Comparison of ENCODE assay signal across 17 cellular contexts in the genomic region with DNA sequence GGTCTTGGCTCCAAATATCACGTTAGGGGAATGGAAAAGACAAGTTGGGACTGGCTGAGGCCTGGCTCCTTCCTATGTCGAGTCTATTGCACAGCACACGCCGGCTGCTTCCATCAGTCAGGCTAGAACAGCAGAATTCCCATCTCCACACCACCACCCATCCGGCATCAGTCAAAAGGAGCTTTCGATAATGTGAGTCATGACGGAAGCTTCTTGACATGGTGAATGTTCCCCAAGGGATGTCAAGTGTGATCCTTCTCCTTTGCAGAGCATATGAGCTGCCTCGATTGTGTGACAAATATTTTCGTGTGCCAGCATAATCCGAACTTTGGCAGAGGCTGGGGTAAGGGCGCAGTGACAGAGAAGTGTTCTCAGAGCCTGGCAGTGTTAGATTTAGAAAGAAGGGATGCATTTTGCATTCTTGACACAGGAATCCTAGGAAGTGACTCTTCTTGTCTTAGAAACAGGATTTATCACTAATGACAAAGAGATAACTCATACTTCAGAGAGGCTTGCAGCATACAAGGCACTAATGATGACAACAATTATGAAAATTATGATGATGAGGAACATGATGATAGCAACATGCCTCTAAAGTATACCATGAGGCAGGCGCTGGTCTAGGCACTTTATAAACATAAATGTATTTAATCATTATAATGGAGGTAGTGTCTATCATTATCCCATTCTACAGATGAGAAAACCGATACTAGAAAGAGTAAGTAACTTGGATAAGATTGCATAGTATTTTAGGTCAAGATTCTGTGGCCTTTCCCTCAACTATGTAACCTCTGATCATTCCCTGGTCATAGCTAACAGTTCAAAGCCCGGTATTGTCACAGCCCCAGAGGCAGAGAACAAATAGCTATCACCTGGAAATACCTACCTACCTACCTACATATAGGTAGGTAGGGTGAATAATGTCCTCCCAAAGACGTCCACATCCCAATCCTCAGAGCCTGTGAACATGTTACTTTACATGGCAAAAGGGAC.
A peak's percentile ranks its signal among the peaks of the same experiment; 100 is the strongest.
DNase-seq lines count a peak whose midpoint lies in the region; ATAC-seq and TF ChIP-seq lines count a peak whose summit lies in the region.
"Had no signal": no experiment of that assay in that cellular context is flagged by ENCODE, and none has a peak within 500 bp of the region (broad histone marks: within the 10 kb centered on the region; RNA-seq: fewer than 3 reads in every experiment).

No MANE protein-coding gene starts in this region.

- H4K12ac ChIP-seq in trophoblast cell (ENCODE audit: low read depth, low read length): no peak overlapping the region

- no peak overlapping the region for H3K23ac ChIP-seq in trophoblast cell (ENCODE audit: low read length)

- H2AFZ ChIP-seq in GM23248: no peak overlapping the region
- H2AFZ ChIP-seq in trophoblast cell (ENCODE audit: insufficient read depth, low read length, poor library complexity): no peak overlapping the region
- H2AFZ ChIP-seq in GM23338: no peak overlapping the region

- no peaks in the 10 kb centered on the region for H3F3A ChIP-seq in GM23248 (ENCODE audit: insufficient read depth)
- H3F3A ChIP-seq in GM23338 (replicated peaks; ENCODE audit: low read depth): no peaks in the 10 kb centered on the region

- DNase-seq in GM23248 (peak; percentile 43), SJCRH30 (peak; percentile 32 to 53), fibroblast of mammary gland (ENCODE audit: low read depth) (peak; percentile 12), trophoblast cell (peak; percentile 49 to 55), HT-29 (ENCODE audit: low spot score) (no peak), GM23338 (ENCODE audit: low spot score) (no peak)
- DNase-seq: Caco-2, DMS153, Karpas-422, MM.1S, NCI-H1105, NCI-H1694, NCI-H226, NCI-H524 treated with DMSO at 0.1 percent for 48 hours, Peyer's patch, SHP77 treated with DMSO at 0.1 percent for 48 hours had no signal

- H3K9me3 Mint-ChIP-seq in GM23338: peaks cover 15% of the 10 kb centered on the region

- peaks cover 2% of the 10 kb centered on the region; the same call in 1 of the 3 replicates for H3K36me3 Mint-ChIP-seq in GM23338 (ENCODE audit: low read depth)

- 52 to 56% methylated on average over 15 of the region's 15 CpGs for WGBS in GM23248 (ENCODE audit: low coverage in 1 of 2, low lambda C conversion rate in 2 of 2, missing lambda C conversion rate in 2 of 2), 2 experiments
- no CpG with 5 or more reads among the region's 15 CpGs for WGBS in trophoblast cell (ENCODE audit: extremely low coverage, insufficient coverage, insufficient read length)

- no peak overlapping the region for H2BK120ac ChIP-seq in trophoblast cell (ENCODE audit: insufficient read depth, low read length, poor library complexity)

- H3K27me3 ChIP-seq in GM23248 (replicated peaks; ENCODE audit: insufficient read depth) (no peaks in the 10 kb centered on the region), SJCRH30 (no peaks in the 10 kb centered on the region), trophoblast cell (ENCODE audit: insufficient read depth, low read length) (no peaks in the 10 kb centered on the region), GM23338 (ENCODE audit: insufficient read depth) (no peaks in the 10 kb centered on the region)
- H3K27me3 ChIP-seq: Peyer's patch had no signal

- H3K79me1 ChIP-seq in trophoblast cell (ENCODE audit: low read length): no peaks in the 10 kb centered on the region

- no peak overlapping the region for H3K27ac Mint-ChIP-seq in GM23338

- no peak overlapping the region for H3K4ac ChIP-seq in trophoblast cell (ENCODE audit: low read depth, low read length)

- H3K4me1 ChIP-seq in GM23248 (ENCODE audit: insufficient read depth) (peaks cover 17% of the 10 kb centered on the region), SJCRH30 (no peaks in the 10 kb centered on the region), trophoblast cell (ENCODE audit: control insufficient read depth in 1 of 2, insufficient read depth in 2 of 2, low read length in 2 of 2) (no peaks in the 10 kb centered on the region), GM23338 (ENCODE audit: insufficient read depth) (no peaks in the 10 kb centered on the region)
- H3K4me1 ChIP-seq: Caco-2, Peyer's patch had no signal

- H3K9ac ChIP-seq in GM23248 (no peak overlapping the region), trophoblast cell (ENCODE audit: low read length) (no peak overlapping the region)

- H3K4me1 Mint-ChIP-seq in GM23338: no peaks in the 10 kb centered on the region

- no peak overlapping the region for H2BK5ac ChIP-seq in trophoblast cell (ENCODE audit: low read depth, low read length, poor library complexity)

- H3K14ac ChIP-seq in trophoblast cell (ENCODE audit: low read length): no peak overlapping the region

- TF ChIP-seq CTCF in fibroblast of mammary gland (conservative IDR thresholded peaks at IDR 0.05; ENCODE audit: control insufficient read depth, insufficient read depth, low read depth, low read length) (no peak), GM23338 (conservative IDR thresholded peaks at IDR 0.05; ENCODE audit: low read depth in 2 of 2) (no peak)

- H3K4me3 ChIP-seq in GM23248 (no peak overlapping the region), SJCRH30 (no peak overlapping the region), fibroblast of mammary gland (ENCODE audit: control insufficient read depth, low read depth, low read length) (no peak overlapping the region), trophoblast cell (ENCODE audit: low read depth, low read length) (no peak overlapping the region), GM23338 (no peak overlapping the region)
- H3K4me3 ChIP-seq: Peyer's patch had no signal

- in situ Hi-C loops in GM23248 (cut with MboI): no loop called here

- H3K27ac ChIP-seq in GM23248: no peak overlapping the region
- H3K27ac ChIP-seq in SJCRH30: no peak overlapping the region
- no peak overlapping the region for H3K27ac ChIP-seq in trophoblast cell (ENCODE audit: low read depth, low read length)
- no peak overlapping the region for H3K27ac ChIP-seq in GM23338 (ENCODE audit: low read depth)
- H3K27ac ChIP-seq: Peyer's patch had no signal

- H3K18ac ChIP-seq in trophoblast cell (ENCODE audit: low read length): no peak overlapping the region

- no peaks in the 10 kb centered on the region for H3K9me3 ChIP-seq in GM23248 (ENCODE audit: low read depth)
- H3K9me3 ChIP-seq in SJCRH30 (replicated peaks): no peaks in the 10 kb centered on the region; the same call in 1 of the 2 replicates
- peaks cover 2% of the 10 kb centered on the region for H3K9me3 ChIP-seq in trophoblast cell (ENCODE audit: insufficient read depth, low read depth, low read length)
- H3K9me3 ChIP-seq: Caco-2, Peyer's patch had no signal

- H4K20me1 ChIP-seq in GM23248 (ENCODE audit: insufficient read depth) (no peaks in the 10 kb centered on the region), GM23338 (replicated peaks; ENCODE audit: insufficient read depth) (no peaks in the 10 kb centered on the region)

- H3K4me2 ChIP-seq in GM23248 (ENCODE audit: unreplicated experiment): peak overlapping the region; percentile 11
- H3K4me2 ChIP-seq in trophoblast cell (ENCODE audit: low read length): no peak overlapping the region
- no peak overlapping the region for H3K4me2 ChIP-seq in GM23338

- H3K4me3 Mint-ChIP-seq in GM23338: no peak overlapping the region

- no peak for ATAC-seq in HG03175 (IDR thresholded peaks at IDR 0.05; ENCODE audit: unreplicated experiment)
- ATAC-seq in GM23338: no peak

- H3K79me2 ChIP-seq in GM23248 (ENCODE audit: insufficient read depth) (no peaks in the 10 kb centered on the region), trophoblast cell (ENCODE audit: control insufficient read depth, insufficient read depth, low read length, poor library complexity) (no peaks in the 10 kb centered on the region), GM23338 (replicated peaks; ENCODE audit: insufficient read depth) (no peaks in the 10 kb centered on the region)

- no peaks in the 10 kb centered on the region for H3K9me2 ChIP-seq in GM23248 (ENCODE audit: insufficient read depth)
- peaks cover 8% of the 10 kb centered on the region for H3K9me2 ChIP-seq in GM23338 (ENCODE audit: insufficient read depth)

- no peak overlapping the region for H2AK5ac ChIP-seq in trophoblast cell (ENCODE audit: low read length)

- no peaks in the 10 kb centered on the region for H3K36me3 ChIP-seq in GM23248 (ENCODE audit: low read depth)
- H3K36me3 ChIP-seq in SJCRH30: no peaks in the 10 kb centered on the region
- H3K36me3 ChIP-seq in trophoblast cell (ENCODE audit: control insufficient read depth in 1 of 2, insufficient read depth in 2 of 2, low read length in 2 of 2): no peaks in the 10 kb centered on the region
- H3K36me3 ChIP-seq in GM23338 (ENCODE audit: insufficient read depth): no peaks in the 10 kb centered on the region
- H3K36me3 ChIP-seq: Peyer's patch had no signal

- H2BK12ac ChIP-seq in trophoblast cell (ENCODE audit: low read length): no peak overlapping the region

- no peak overlapping the region for H4K8ac ChIP-seq in trophoblast cell (ENCODE audit: low read depth, low read length)

- H3K27me3 Mint-ChIP-seq in GM23338 (ENCODE audit: insufficient read depth, low read depth, poor library complexity): peaks cover 4% of the 10 kb centered on the region

- no peak overlapping the region for H4K91ac ChIP-seq in trophoblast cell (ENCODE audit: low read depth, low read length)

TF ChIP-seq in GM23338, 12 proteins besides CTCF, POLR2A, EP300 and RAD21 (continues in another document):
- no peak for TF ChIP-seq POLR2AphosphoS5 (IDR thresholded peaks at IDR 0.05; ENCODE audit: low read depth)
- no peak for TF ChIP-seq STAT1 (IDR thresholded peaks at IDR 0.05; ENCODE audit: unreplicated experiment)
- no peak for TF ChIP-seq EZH2 (IDR thresholded peaks at IDR 0.05; ENCODE audit: low read depth, unreplicated experiment)
- no peak for TF ChIP-seq EZH2phosphoT487 (IDR thresholded peaks at IDR 0.05; ENCODE audit: unreplicated experiment)

Comparison
In these comparisons a context has a peak if more than half of its experiments do, and no peak if none do; other contexts are left out.
1. DNase-seq: peak in GM23248 (single experiment), SJCRH30 (2 of 2), fibroblast of mammary gland (single experiment) and trophoblast cell (2 of 2); none in HT-29 (single experiment) and GM23338 (single experiment).